25 cellular contexts compared by ENCODE assay signal in the genomic region with DNA sequence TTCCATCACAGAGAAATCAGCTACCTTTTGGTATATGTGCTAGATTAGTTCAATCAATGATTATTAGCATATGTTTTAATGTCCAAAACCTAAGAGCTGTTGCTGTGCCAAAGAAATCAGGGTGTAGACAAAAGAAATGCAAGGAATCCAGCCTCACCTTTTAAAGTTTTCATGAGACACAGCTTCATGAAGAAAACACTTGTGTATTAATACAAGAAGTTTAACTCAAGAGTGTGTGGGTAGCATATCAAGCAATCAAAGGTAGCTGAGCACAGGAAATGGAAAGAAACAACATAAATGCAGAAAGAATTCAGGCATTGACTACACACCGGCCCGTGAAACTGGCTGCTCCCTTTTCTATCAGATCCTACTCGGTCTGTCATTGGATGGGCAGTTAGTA.
DNase-seq lines count a peak whose midpoint lies in the region; ATAC-seq, FAIRE-seq and TF ChIP-seq lines count a peak whose summit lies in the region.
"Had no signal": no experiment of that assay in that cellular context is flagged by ENCODE, and none has a peak within 500 bp of the region (broad histone marks: within the 10 kb centered on the region; RNA-seq: fewer than 3 reads in every experiment).

No MANE protein-coding gene starts in this region.

- CTCF ChIA-PET in A549 (lab: Yijun Ruan, JAX) = interaction anchor here (0.9 to 3.2 kb wide), 3 partner anchors 18 to 168 kb away, joined by 3 to 17 read pairs (median 4); no protein-coding TSS in a partner anchor
- CTCF ChIA-PET in K562 (lab: Yijun Ruan, JAX; ENCODE audit: low intra/inter-chr PET ratio) = no interaction called here

- intact Hi-C loops in K562 (cut with micrococcal nuclease) = no loop called here

- 12% methylated on average over 3 of the region's 3 CpGs for WGBS in A549 (ENCODE audit: missing lambda C conversion rate)
- 11% methylated on average over 3 of the region's 3 CpGs for WGBS in K562 (ENCODE audit: insufficient coverage, low coverage, missing lambda C conversion rate)

- H3K9ac ChIP-seq in K562 (ENCODE audit: insufficient read depth in 1 of 2, low read depth in 2 of 2, low read length in 2 of 2) = no peak overlapping the region
- H3K9ac ChIP-seq: KMS-11 had no signal

- peak in 1 of 2 experiments; percentile 43; a peak in 4 of 6 replicates for ATAC-seq in A549
- ATAC-seq in K562 = peak; percentile 45; the same call in 2 of the 3 replicates
- no peak for ATAC-seq in HG02763 (IDR thresholded peaks at IDR 0.05; ENCODE audit: unreplicated experiment)
- no peak for ATAC-seq in HG03025 (IDR thresholded peaks at IDR 0.05; ENCODE audit: low FRiP score, unreplicated experiment)
- no peak for ATAC-seq in HG03378 (IDR thresholded peaks at IDR 0.05; ENCODE audit: unreplicated experiment)
- ATAC-seq: activated CD8-positive, alpha-beta T cell treated with anti-CD3 and anti-CD28 coated beads for 36 hours had no signal

- BruUV-seq in K562 (replicated peaks; lab: Mats Ljungman, UMichigan) = no TSS peak

- H3K79me2 ChIP-seq in K562 (ENCODE audit: control insufficient read depth, insufficient read depth, low read length) (no peaks in the 10 kb centered on the region), osteoblast (ENCODE audit: insufficient read depth, low read length) (no peaks in the 10 kb centered on the region)

- TF ChIP-seq RAD21 in A549 (conservative IDR thresholded peaks at IDR 0.05 in 1 of 2, IDR thresholded peaks at IDR 0.05 in 1 of 2) (no peak), Ishikawa (IDR thresholded peaks at IDR 0.05; ENCODE audit: low read depth) (no peak), K562 (CRISPR knock-in tag; conservative IDR thresholded peaks at IDR 0.05 in 1 of 2, IDR thresholded peaks at IDR 0.05 in 1 of 2) (no peak)

- H3K27me3 ChIP-seq in K562 (ENCODE audit: control insufficient read depth in 2 of 2, insufficient read depth in 2 of 2, low read length in 2 of 2) = no peaks in the 10 kb centered on the region
- no peaks in the 10 kb centered on the region for H3K27me3 ChIP-seq in osteoblast (ENCODE audit: insufficient read depth, low read length)
- H3K27me3 ChIP-seq: neutrophil, sigmoid colon, tibial nerve had no signal

- in situ Hi-C loops in K562 (cut with MboI) = no loop called here

- no peak for TF ChIP-seq EP300 in A549 (IDR thresholded peaks at IDR 0.05)
- no peak; the same call in 1 of the 2 replicates for TF ChIP-seq EP300 in Ishikawa (IDR thresholded peaks at IDR 0.05; ENCODE audit: borderline replicate concordance)
- TF ChIP-seq EP300 in K562 (IDR thresholded peaks at IDR 0.05; ENCODE audit: low read length) = no peak

- no peak overlapping the region for H3K4me3 ChIP-seq in A549
- H3K4me3 ChIP-seq in K562 = no peak overlapping the region
- no peak overlapping the region for H3K4me3 ChIP-seq in osteoblast (ENCODE audit: insufficient read depth, low read length)
- H3K4me3 ChIP-seq: sigmoid colon, tibial nerve had no signal

- H3K4me1 ChIP-seq in A549 (peaks cover 83% of the 10 kb centered on the region), K562 (replicated peaks in 1 of 2; ENCODE audit: control insufficient read depth in 2 of 2, insufficient read depth in 2 of 2, low read length in 2 of 2) (peaks cover 4 to 21% of the 10 kb centered on the region in 2 experiments; a peak in 3 of 5 replicates), osteoblast (ENCODE audit: insufficient read depth, low read length) (peaks cover 22% of the 10 kb centered on the region)

- FAIRE-seq in A549 (lab: Jason Lieb, UNC) (peak; percentile 95), K562 (lab: Jason Lieb, UNC) (no peak)

- H3K9me3 ChIP-seq in A549 (no peaks in the 10 kb centered on the region), K562 (replicated peaks; ENCODE audit: control insufficient read depth, insufficient read depth, low read depth, low read length) (no peaks in the 10 kb centered on the region), osteoblast (ENCODE audit: low read depth, low read length) (no peaks in the 10 kb centered on the region)
- H3K9me3 ChIP-seq: neutrophil, sigmoid colon had no signal

- TF ChIP-seq CTCF in A549 (IDR thresholded peaks at IDR 0.05) (no peak), K562 (IDR thresholded peaks at IDR 0.05 in 2 of 3, conservative IDR thresholded peaks at IDR 0.05 in 1 of 3; ENCODE audit: insufficient read depth in 2 of 3, low read depth in 1 of 3, low read length in 3 of 3) (no peak), osteoblast (IDR thresholded peaks at IDR 0.05; ENCODE audit: extremely low read depth, low read depth, low read length) (no peak)

- peak overlapping the region; percentile 52 to 73 for H3K27ac ChIP-seq in A549
- no peak overlapping the region for H3K27ac ChIP-seq in K562 (ENCODE audit: extremely low read depth, low read depth, low read length)
- no peak overlapping the region for H3K27ac ChIP-seq in osteoblast (ENCODE audit: low read depth, low read length)
- H3K27ac ChIP-seq: KMS-11, neutrophil, sigmoid colon had no signal

- H4K20me1 ChIP-seq in K562 (replicated peaks; ENCODE audit: control insufficient read depth, insufficient read depth, low read length) = no peaks in the 10 kb centered on the region
- no peaks in the 10 kb centered on the region for H4K20me1 ChIP-seq in osteoblast (ENCODE audit: insufficient read depth, low read length)

- peak overlapping the region; percentile 52 for H2AFZ ChIP-seq in K562 (ENCODE audit: low read depth, low read length)
- H2AFZ ChIP-seq in osteoblast (ENCODE audit: low read length) = peak overlapping the region; percentile 60

- TF ChIP-seq POLR2A in A549 (IDR thresholded peaks at IDR 0.05; ENCODE audit: low read length) (no peak), K562 (conservative IDR thresholded peaks at IDR 0.05) (no peak)

- no peaks in the 10 kb centered on the region for H3K36me3 ChIP-seq in K562 (ENCODE audit: control insufficient read depth, insufficient read depth, low read length)
- H3K36me3 ChIP-seq in osteoblast (ENCODE audit: insufficient read depth, low read length) = no peaks in the 10 kb centered on the region
- H3K36me3 ChIP-seq: neutrophil, sigmoid colon, tibial nerve had no signal

- no peaks in the 10 kb centered on the region for H3K9me1 ChIP-seq in K562 (ENCODE audit: control insufficient read depth, insufficient read depth, low read length)

- POLR2A ChIA-PET in A549 (lab: Yijun Ruan, JAX) = interaction anchor here (0.7 kb wide), 2 partner anchors 89 to 103 kb away, joined by 3 read pairs; no protein-coding TSS in a partner anchor
- POLR2A ChIA-PET in K562 (lab: Yijun Ruan, JAX) = interaction anchor here (1.1 to 1.3 kb wide), 2 partner anchors 15 to 464 kb away, joined by 3 read pairs; no protein-coding TSS in a partner anchor

- no peak for DNase-seq in A549 (ENCODE audit: low read depth in 1 of 2, low spot score in 1 of 2)
- DNase-seq in K562 (ENCODE audit: extremely low read depth in 1 of 4, low spot score in 3 of 4) = no peak
- no peak for DNase-seq in osteoblast (ENCODE audit: insufficient read length, low spot score, missing footprints)
- DNase-seq in NCI-H82 (lab: John Stamatoyannopoulos, UW) = no peak
- DNase-seq: 8988T; activated CD8-positive, alpha-beta memory T cell treated with anti-CD3 and anti-CD28 coated beads, Interleukin-2, amount 50 U/mL, for 48 hours; activated CD8-positive, alpha-beta T cell treated with anti-CD3 and anti-CD28 coated beads for 36 hours; amniotic stem cell; CD4-positive, CD25-positive, alpha-beta regulatory T cell; DND-41; GF-D8; mesendoderm; NCI-H1417; NCI-H2029; NCI-H524 treated with DMSO at 0.1 percent for 48 hours; OCI-M1; sigmoid colon; stimulated activated CD4-positive, alpha-beta T cell treated with anti-CD3 and anti-CD28 coated beads, Interleukin-4, amount 100 ng/mL, for 1 hour had no signal

- H3K4me2 ChIP-seq in A549 = peak overlapping the region; percentile 63
- H3K4me2 ChIP-seq in K562 (ENCODE audit: insufficient read depth, low read length) = no peak overlapping the region
- H3K4me2 ChIP-seq in osteoblast (ENCODE audit: insufficient read depth, low read length) = no peak overlapping the region
- H3K4me2 ChIP-seq: KMS-11 had no signal

TF ChIP-seq in A549, 52 proteins besides CTCF, POLR2A, EP300 and RAD21 (continues in another document):
- TF ChIP-seq, protein P1, sequence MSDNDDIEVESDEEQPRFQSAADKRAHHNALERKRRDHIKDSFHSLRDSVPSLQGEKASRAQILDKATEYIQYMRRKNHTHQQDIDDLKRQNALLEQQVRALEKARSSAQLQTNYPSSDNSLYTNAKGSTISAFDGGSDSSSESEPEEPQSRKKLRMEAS (IDR thresholded peaks at IDR 0.05) = no peak
- no peak for TF ChIP-seq RARB (CRISPR knock-in tag; IDR thresholded peaks at IDR 0.05)
- no peak for TF ChIP-seq TFCP2L1 (CRISPR knock-in tag; IDR thresholded peaks at IDR 0.05)

TF ChIP-seq in Ishikawa, 13 proteins besides CTCF, POLR2A, EP300 and RAD21:
- TF ChIP-seq TEAD4 (IDR thresholded peaks at IDR 0.05) = peak; percentile 40; the same call in 1 of the 2 replicates
- TF ChIP-seq ZBTB7A (IDR thresholded peaks at IDR 0.05; ENCODE audit: low read depth) = no peak

TF ChIP-seq in K562, 482 proteins besides CTCF, POLR2A, EP300 and RAD21:
- TF ChIP-seq MAFF (IDR thresholded peaks at IDR 0.05; ENCODE audit: low read length) (no peak), FOXP1 (CRISPR knock-in tag; IDR thresholded peaks at IDR 0.05) (no peak), RBM22 (IDR thresholded peaks at IDR 0.05; ENCODE audit: low read depth, low read length, poor library complexity, severe bottlenecking) (no peak), BCOR (IDR thresholded peaks at IDR 0.05) (no peak)
- TF ChIP-seq, protein P2, sequence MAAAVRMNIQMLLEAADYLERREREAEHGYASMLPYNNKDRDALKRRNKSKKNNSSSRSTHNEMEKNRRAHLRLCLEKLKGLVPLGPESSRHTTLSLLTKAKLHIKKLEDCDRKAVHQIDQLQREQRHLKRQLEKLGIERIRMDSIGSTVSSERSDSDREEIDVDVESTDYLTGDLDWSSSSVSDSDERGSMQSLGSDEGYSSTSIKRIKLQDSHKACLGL (CRISPR knock-in tag; IDR thresholded peaks at IDR 0.05; ENCODE audit: borderline replicate concordance, poor library complexity, severe bottlenecking) = no peak

Comparison
In these comparisons a context has a peak if more than half of its experiments do, and no peak if none do; other contexts are left out.
1. H3K27ac ChIP-seq: peak in A549 (2 of 2); none in K562 (single experiment) and osteoblast (single experiment).